ENCODE assay signal across 19 cellular contexts in genomic region chr1:210214573-210215409, GRCh38. TPM values are rescaled to one million over a fixed set of nuclear protein-coding genes. Genes with fewer than 3 reads are reported as not detected.
A peak's percentile ranks its signal among the peaks of the same experiment; 100 is the strongest.
DNase-seq lines count a peak whose midpoint lies in the region; ATAC-seq, FAIRE-seq and TF ChIP-seq lines count a peak whose summit lies in the region.
"Had no signal": no experiment of that assay in that cellular context is flagged by ENCODE, and none has a peak within 500 bp of the region (broad histone marks: within the 10 kb centered on the region; RNA-seq: fewer than 3 reads in every experiment).

No MANE protein-coding gene starts in this region.

- FAIRE-seq in bronchial epithelial cell (lab: Jason Lieb, UNC) = no peak
- FAIRE-seq: A549, H54 had no signal

- no peaks in the 10 kb centered on the region for H3K4me1 Mint-ChIP-seq in activated T-helper 1 cell treated with anti-CD3 and anti-CD28 coated beads, Interleukin-12 subunit alpha, Interleukin-12 subunit beta, Interleukin-2, Interleukin-4 antibody, amounts not matched to agents 30 ng/mL and 10 ng/mL and 1 ng/mL, durations not matched to agents 14 hours and 24 hours and 36 hours (ENCODE audit: low read depth)
- H3K4me1 Mint-ChIP-seq: CD4-positive, alpha-beta memory T cell had no signal

- H3K36me3 Mint-ChIP-seq in activated T-helper 1 cell treated with anti-CD3 and anti-CD28 coated beads, Interleukin-12 subunit alpha, Interleukin-12 subunit beta, Interleukin-2, Interleukin-4 antibody, amounts not matched to agents 30 ng/mL and 10 ng/mL and 1 ng/mL, durations not matched to agents 14 hours and 24 hours and 36 hours (ENCODE audit: low read depth) = no peaks in the 10 kb centered on the region
- H3K36me3 Mint-ChIP-seq: CD4-positive, alpha-beta memory T cell had no signal

- TF ChIP-seq CTCF in bronchial epithelial cell (IDR thresholded peaks at IDR 0.05; ENCODE audit: insufficient read depth, low read length, severe bottlenecking) (no peak), mucosa of descending colon (IDR thresholded peaks at IDR 0.05) (no peak)

- H3K4me3 Mint-ChIP-seq in activated T-helper 1 cell treated with anti-CD3 and anti-CD28 coated beads, Interleukin-12 subunit alpha, Interleukin-12 subunit beta, Interleukin-2, Interleukin-4 antibody, amounts not matched to agents 30 ng/mL and 10 ng/mL and 1 ng/mL, durations not matched to agents 14 hours and 24 hours and 36 hours = no peak overlapping the region
- H3K4me3 Mint-ChIP-seq: CD4-positive, alpha-beta memory T cell; HFFc6 had no signal

- H3K27me3 Mint-ChIP-seq in activated T-helper 1 cell treated with anti-CD3 and anti-CD28 coated beads, Interleukin-12 subunit alpha, Interleukin-12 subunit beta, Interleukin-2, Interleukin-4 antibody, amounts not matched to agents 30 ng/mL and 10 ng/mL and 1 ng/mL, durations not matched to agents 14 hours and 24 hours and 36 hours (ENCODE audit: insufficient read depth) = peaks cover 8% of the 10 kb centered on the region

- no peaks in the 10 kb centered on the region for H3K9me3 ChIP-seq in mucosa of descending colon
- H3K9me3 ChIP-seq: A549, MG63 had no signal

- H3K27ac Mint-ChIP-seq in activated T-helper 1 cell treated with anti-CD3 and anti-CD28 coated beads, Interleukin-12 subunit alpha, Interleukin-12 subunit beta, Interleukin-2, Interleukin-4 antibody, amounts not matched to agents 30 ng/mL and 10 ng/mL and 1 ng/mL, durations not matched to agents 14 hours and 24 hours and 36 hours = no peak overlapping the region
- H3K27ac Mint-ChIP-seq: CD4-positive, alpha-beta memory T cell had no signal

- H3K4me1 ChIP-seq in mucosa of descending colon (ENCODE audit: low read depth) = no peaks in the 10 kb centered on the region
- H3K4me1 ChIP-seq: A549 had no signal

- peak; percentile 76 for ATAC-seq in mucosa of descending colon
- ATAC-seq: A549 had no signal

- intact Hi-C loops in mucosa of descending colon (cut with DNase I, micrococcal nuclease) = loop anchor here in 1 of 2 donors (10.0 kb wide), 1 partner anchor 90 kb away; no protein-coding TSS in a partner anchor
- intact Hi-C loops in activated T-helper 1 cell treated with anti-CD3 and anti-CD28 coated beads, Interleukin-12 subunit alpha, Interleukin-12 subunit beta, Interleukin-2, Interleukin-4 antibody, amounts not matched to agents 30 ng/mL and 10 ng/mL and 1 ng/mL, durations not matched to agents 14 hours and 24 hours and 36 hours (cut with micrococcal nuclease) = no loop called here

- DNase-seq in EL (peak; percentile 18), LHCN-M2 (ENCODE audit: low read depth) (peak; percentile 10), bronchial epithelial cell (ENCODE audit: low read depth) (peak; percentile 20), mucosa of descending colon (peak in 1 of 3 donors; percentile 17), NCI-H446 treated with DMSO at 0.1 percent for 48 hours (lab: John Stamatoyannopoulos, UW) (no peak), kidney glomerular epithelial cell (lab: John Stamatoyannopoulos, UW) (no peak)
- no peak for DNase-seq in activated T-helper 1 cell treated with anti-CD3 and anti-CD28 coated beads, Interleukin-12 subunit alpha, Interleukin-12 subunit beta, Interleukin-2, Interleukin-4 antibody, amounts not matched to agents 30 ng/mL and 10 ng/mL and 1 ng/mL, durations not matched to agents 14 hours and 24 hours and 36 hours (ENCODE audit: low spot score)
- DNase-seq: CD4-positive, alpha-beta memory T cell; DMS153; HFFc6; MG63; NCI-H1092; NCI-H1436 treated with DMSO at 0.1 percent for 48 hours; NCI-H2029; NCI-H446; NCI-H774; OCI-M1 had no signal

- no peaks in the 10 kb centered on the region for H3K36me3 ChIP-seq in bronchial epithelial cell (ENCODE audit: control insufficient read depth, insufficient read depth, low read length)
- no peaks in the 10 kb centered on the region for H3K36me3 ChIP-seq in mucosa of descending colon (ENCODE audit: low read depth)
- H3K36me3 ChIP-seq: MG63 had no signal

- H3K27me3 ChIP-seq in bronchial epithelial cell (ENCODE audit: control insufficient read depth, insufficient read depth, low read length) = no peaks in the 10 kb centered on the region
- H3K27me3 ChIP-seq: MG63 had no signal

- no peaks in the 10 kb centered on the region for H3K9me3 Mint-ChIP-seq in activated T-helper 1 cell treated with anti-CD3 and anti-CD28 coated beads, Interleukin-12 subunit alpha, Interleukin-12 subunit beta, Interleukin-2, Interleukin-4 antibody, amounts not matched to agents 30 ng/mL and 10 ng/mL and 1 ng/mL, durations not matched to agents 14 hours and 24 hours and 36 hours
- H3K9me3 Mint-ChIP-seq: HFFc6 had no signal

- no peak overlapping the region for H3K4me3 ChIP-seq in bronchial epithelial cell (ENCODE audit: low read depth, low read length)
- H3K4me3 ChIP-seq in mucosa of descending colon = no peak overlapping the region
- H3K4me3 ChIP-seq: A549, MG63 had no signal

RNA-seq across cellular contexts. Expression of gene SERTAD4, which starts 17.8 kb away (rescaled TPM):
- total RNA-seq in LHCN-M2 (2014; rRNA removed) (0.06 and 3.1 TPM in 2 replicates), bronchial epithelial cell (0.26 and 0.64 TPM in 2 replicates), mucosa of descending colon (10 to 100 TPM in 1 of 3 donors, 1 to 10 TPM in 2; 4.2 to 17.1 (median 6.0) TPM)
- polyA plus RNA-seq in LHCN-M2 (2012) = 1.4 TPM
- not detected in 2 replicates for total RNA-seq in activated T-helper 1 cell treated with anti-CD3 and anti-CD28 coated beads, Interleukin-12 subunit alpha, Interleukin-12 subunit beta, Interleukin-2, Interleukin-4 antibody, amounts not matched to agents 30 ng/mL and 10 ng/mL and 1 ng/mL, durations not matched to agents 14 hours and 24 hours and 36 hours
- total RNA-seq: CD4-positive, alpha-beta memory T cell had no signal
- polyA plus RNA-seq: CD4-positive, alpha-beta memory T cell had no signal

Comparison
In these comparisons a context has a peak if more than half of its experiments do, and no peak if none do; other contexts are left out.
1. DNase-seq: peak in EL (single experiment), LHCN-M2 (single experiment) and bronchial epithelial cell (single experiment); none in NCI-H446 treated with DMSO at 0.1 percent for 48 hours (single experiment), activated T-helper 1 cell treated with anti-CD3 and anti-CD28 coated beads, Interleukin-12 subunit alpha, Interleukin-12 subunit beta, Interleukin-2, Interleukin-4 antibody, amounts not matched to agents 30 ng/mL and 10 ng/mL and 1 ng/mL, durations not matched to agents 14 hours and 24 hours and 36 hours (single experiment) and kidney glomerular epithelial cell (single experiment).